In genomic region chr1:47262787-47263413, GRCh38 we compare ENCODE assay signal across 8 cellular contexts. TPM values are rescaled to one million over a fixed set of nuclear protein-coding genes. Genes with fewer than 3 reads are reported as not detected.
DNase-seq lines count a peak whose midpoint lies in the region; ATAC-seq and TF ChIP-seq lines count a peak whose summit lies in the region.

No MANE protein-coding gene starts in this region.

- no peaks in the 10 kb centered on the region for H3K27me3 ChIP-seq in gastroesophageal sphincter

- H3K36me3 ChIP-seq in gastroesophageal sphincter: no peaks in the 10 kb centered on the region

- H3K4me3 ChIP-seq in gastroesophageal sphincter: no peak overlapping the region

- no peaks in the 10 kb centered on the region for H3K9me3 ChIP-seq in gastroesophageal sphincter

- TF ChIP-seq POLR2A in gastroesophageal sphincter (IDR thresholded peaks at IDR 0.05): no peak

- TF ChIP-seq CTCF in gastroesophageal sphincter (IDR thresholded peaks at IDR 0.05): peak; percentile 21 to 49 (median 46)

- ATAC-seq in GM21367 (IDR thresholded peaks at IDR 0.05; ENCODE audit: unreplicated experiment) (peak; percentile 65), gastroesophageal sphincter (no peak), HG02623 (IDR thresholded peaks at IDR 0.05; ENCODE audit: unreplicated experiment) (no peak)

- TF ChIP-seq EP300 in gastroesophageal sphincter (IDR thresholded peaks at IDR 0.05): no peak

- DNase-seq in Caki2 (ENCODE audit: low read depth) (peak; percentile 38), NCI-H2196 treated with DMSO at 0.1 percent for 48 hours (lab: John Stamatoyannopoulos, UW; ENCODE audit: unreplicated experiment) (peak; percentile 18), activated T-cell treated with anti-CD3 and anti-CD28 coated beads for 48 hours (ENCODE audit: low read depth) (peak; percentile 22), smooth muscle cell of the brain vasculature (ENCODE audit: low read depth, low spot score) (peak; percentile 20), NCI-H187 (lab: John Stamatoyannopoulos, UW) (no peak)

- WGBS in gastroesophageal sphincter (ENCODE audit: low coverage in 1 of 2), 2 donors: no CpG with 5 or more reads among the region's 1 CpG

- no peaks in the 10 kb centered on the region for H3K4me1 ChIP-seq in gastroesophageal sphincter

- in situ Hi-C loops in Caki2 (cut with HindIII; ENCODE audit: low pct_unique_long_range_greater_than_20kb, low sequenced_read_pairs): no loop called here

- H3K27ac ChIP-seq in gastroesophageal sphincter: no peak overlapping the region

RNA-seq across cellular contexts. Expression of gene TAL1, which starts 30.9 kb away (rescaled TPM):
- total RNA-seq in Caki2 (2014; rRNA removed; shearing (Covaris generic); ENCODE audit: low replicate concordance): not detected in 2 replicates
- total RNA-seq in gastroesophageal sphincter: 1 to 10 TPM; 3.0 to 4.2 (median 3.6) TPM

RNA-seq across cellular contexts. Expression of gene STIL, which starts 51.0 kb away (rescaled TPM):
- 16.6 and 40.5 TPM in 2 replicates for total RNA-seq in Caki2 (2014; rRNA removed; shearing (Covaris generic); ENCODE audit: low replicate concordance)
- total RNA-seq in gastroesophageal sphincter: 1 to 10 TPM in 1 of 4 donors, under 1 TPM in 3; 0.40 to 2.5 (median 0.83) TPM

Comparison
In these comparisons a context has a peak if more than half of its experiments do, and no peak if none do; other contexts are left out.
1. DNase-seq: peak in Caki2 (single experiment), NCI-H2196 treated with DMSO at 0.1 percent for 48 hours (single experiment), activated T-cell treated with anti-CD3 and anti-CD28 coated beads for 48 hours (single experiment) and smooth muscle cell of the brain vasculature (single experiment); none in NCI-H187 (0 of 2).